Comparison of ENCODE assay signal across 10 cellular contexts in the genomic region with DNA sequence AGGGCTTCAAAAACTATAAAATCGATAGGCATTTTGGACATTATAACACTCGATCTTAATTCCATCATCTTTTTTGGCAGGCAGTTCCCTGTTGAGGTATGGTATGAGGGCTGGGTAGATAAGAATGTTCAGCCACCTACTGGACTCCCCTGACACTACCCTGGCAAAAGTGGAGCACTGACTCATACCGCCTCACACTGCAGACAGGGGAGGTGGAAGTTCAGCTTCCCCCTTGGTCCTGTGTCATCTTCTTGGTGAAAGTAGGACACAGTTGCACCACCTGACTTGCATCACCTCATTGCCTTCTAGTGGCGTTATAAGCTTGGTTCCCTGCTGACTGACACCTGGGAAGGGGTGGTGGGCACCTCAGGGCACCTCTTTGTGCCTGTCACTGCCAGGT. TPM values are rescaled to one million over a fixed set of nuclear protein-coding genes. Genes with fewer than 3 reads are reported as not detected.
DNase-seq lines count a peak whose midpoint lies in the region; ATAC-seq and TF ChIP-seq lines count a peak whose summit lies in the region.
"Had no signal": no experiment of that assay in that cellular context is flagged by ENCODE, and none has a peak within 500 bp of the region (broad histone marks: within the 10 kb centered on the region; RNA-seq: fewer than 3 reads in every experiment).

No MANE protein-coding gene starts in this region.

- no peaks in the 10 kb centered on the region for H3K4me1 Mint-ChIP-seq in activated CD8-positive, alpha-beta memory T cell treated with anti-CD3 and anti-CD28 coated beads, Interleukin-2, amount 10 ng/mL, durations not matched to agents 7 days and 5 days

- no peaks in the 10 kb centered on the region for H3K27me3 ChIP-seq in ovary
- H3K27me3 ChIP-seq: BLaER1 had no signal

- intact Hi-C loops in ovary (cut with DNase I) = no loop called here

- peaks cover 14% of the 10 kb centered on the region for H3K36me3 Mint-ChIP-seq in activated CD8-positive, alpha-beta memory T cell treated with anti-CD3 and anti-CD28 coated beads, Interleukin-2, amount 10 ng/mL, durations not matched to agents 7 days and 5 days

- DNase-seq in activated CD8-positive, alpha-beta memory T cell treated with anti-CD3 and anti-CD28 coated beads for 24 hours = peak; percentile 55
- no peak for DNase-seq in activated CD8-positive, alpha-beta memory T cell treated with anti-CD3 and anti-CD28 coated beads, Interleukin-2, amount 10 ng/mL, durations not matched to agents 7 days and 5 days
- DNase-seq in RKO (ENCODE audit: low spot score) = peak; percentile 72
- peak; percentile 23 for DNase-seq in fibroblast of pulmonary artery (ENCODE audit: low read depth)
- DNase-seq in retinal pigment epithelial cell (ENCODE audit: low read depth) = no peak
- no peak for DNase-seq in ovary
- DNase-seq: glutamatergic neuron had no signal

- ATAC-seq in activated CD8-positive, alpha-beta memory T cell treated with anti-CD3 and anti-CD28 coated beads, Interleukin-2, amount 10 ng/mL, durations not matched to agents 7 days and 5 days = no peak
- ATAC-seq in HG02610 (IDR thresholded peaks at IDR 0.05; ENCODE audit: unreplicated experiment) (no peak), GM18517 (IDR thresholded peaks at IDR 0.05; ENCODE audit: unreplicated experiment) (no peak)

- CTCF ChIA-PET in activated CD8-positive, alpha-beta memory T cell treated with anti-CD3 and anti-CD28 coated beads, Interleukin-2, amount 10 ng/mL, durations not matched to agents 7 days and 5 days (lab: Charles Lee) = no interaction called here

- peak; percentile 16 for TF ChIP-seq CTCF in fibroblast of pulmonary artery (IDR thresholded peaks at IDR 0.05; ENCODE audit: low read length, missing control alignments)
- TF ChIP-seq CTCF in retinal pigment epithelial cell (conservative IDR thresholded peaks at IDR 0.05; ENCODE audit: low read depth, low read length) = peak; percentile 19
- no peak for TF ChIP-seq CTCF in ovary (IDR thresholded peaks at IDR 0.05)

- no peaks in the 10 kb centered on the region for H3K27me3 Mint-ChIP-seq in activated CD8-positive, alpha-beta memory T cell treated with anti-CD3 and anti-CD28 coated beads, Interleukin-2, amount 10 ng/mL, durations not matched to agents 7 days and 5 days

- H3K27ac Mint-ChIP-seq in activated CD8-positive, alpha-beta memory T cell treated with anti-CD3 and anti-CD28 coated beads, Interleukin-2, amount 10 ng/mL, durations not matched to agents 7 days and 5 days = no peak overlapping the region

- WGBS in ovary, 3 donors = 86 to 90% (median 88%) methylated on average over 4 of the region's 4 CpGs

- no peaks in the 10 kb centered on the region for H3K9me3 ChIP-seq in ovary
- H3K9me3 ChIP-seq: BLaER1 had no signal

- H3K27ac ChIP-seq in ovary = no peak overlapping the region
- H3K27ac ChIP-seq: BLaER1 had no signal

- no peak overlapping the region for H3K4me3 ChIP-seq in fibroblast of pulmonary artery (replicated peaks; ENCODE audit: low read depth, low read length)
- H3K4me3 ChIP-seq in retinal pigment epithelial cell (ENCODE audit: low read length) = no peak overlapping the region
- H3K4me3 ChIP-seq in ovary = no peak overlapping the region
- H3K4me3 ChIP-seq: BLaER1 had no signal

- H3K4me3 Mint-ChIP-seq in activated CD8-positive, alpha-beta memory T cell treated with anti-CD3 and anti-CD28 coated beads, Interleukin-2, amount 10 ng/mL, durations not matched to agents 7 days and 5 days = no peak overlapping the region

- no peak for TF ChIP-seq EP300 in ovary (IDR thresholded peaks at IDR 0.05)

- no peaks in the 10 kb centered on the region for H3K9me3 Mint-ChIP-seq in activated CD8-positive, alpha-beta memory T cell treated with anti-CD3 and anti-CD28 coated beads, Interleukin-2, amount 10 ng/mL, durations not matched to agents 7 days and 5 days (ENCODE audit: low read depth)

- H3K36me3 ChIP-seq in ovary = no peaks in the 10 kb centered on the region

- no peaks in the 10 kb centered on the region for H3K4me1 ChIP-seq in ovary (ENCODE audit: insufficient read depth)
- H3K4me1 ChIP-seq: BLaER1 had no signal

- TF ChIP-seq POLR2A in ovary (IDR thresholded peaks at IDR 0.05) = no peak

RNA-seq across cellular contexts. Expression of a gene that starts 30.4 kb away (rescaled TPM):
- total RNA-seq in activated CD8-positive, alpha-beta memory T cell treated with anti-CD3 and anti-CD28 coated beads, Interleukin-2, amount 10 ng/mL, durations not matched to agents 7 days and 5 days = 10 to 100 TPM; 21.0 to 25.5 TPM
- total RNA-seq in ovary = 10 to 100 TPM in 6 of 7 donors, 1 to 10 TPM in 1; 9.5 to 28.7 (median 18.3) TPM
- polyA plus RNA-seq in ovary = 10 to 100 TPM; 17.4 to 48.0 TPM

RNA-seq across cellular contexts. Expression of a gene that starts 30.5 kb away (rescaled TPM):
- total RNA-seq in activated CD8-positive, alpha-beta memory T cell treated with anti-CD3 and anti-CD28 coated beads, Interleukin-2, amount 10 ng/mL, durations not matched to agents 7 days and 5 days = 10 to 100 TPM; 63.9 to 81.9 TPM
- total RNA-seq in ovary = 10 to 100 TPM; 47.6 to 72.5 (median 53.8) TPM
- polyA plus RNA-seq in ovary = 10 to 100 TPM; 55.7 to 61.4 TPM

RNA-seq across cellular contexts. Expression of a gene that starts 43.6 kb away (rescaled TPM):
- total RNA-seq in activated CD8-positive, alpha-beta memory T cell treated with anti-CD3 and anti-CD28 coated beads, Interleukin-2, amount 10 ng/mL, durations not matched to agents 7 days and 5 days = under 1 TPM; 0.26 to 0.29 TPM
- total RNA-seq in ovary = 10 to 100 TPM in 1 of 7 donors, 1 to 10 TPM in 3, under 1 TPM in 2, not detected in 1; 0.48 to 23.3 (median 2.5) TPM
- polyA plus RNA-seq in ovary = under 1 TPM in 1 of 2 donors, not detected in 1; 0.36 TPM

Comparison
In these comparisons a context has a peak if more than half of its experiments do, and no peak if none do; other contexts are left out.
1. DNase-seq: peak in activated CD8-positive, alpha-beta memory T cell treated with anti-CD3 and anti-CD28 coated beads for 24 hours (single experiment), RKO (single experiment) and fibroblast of pulmonary artery (single experiment); none in activated CD8-positive, alpha-beta memory T cell treated with anti-CD3 and anti-CD28 coated beads, Interleukin-2, amount 10 ng/mL, durations not matched to agents 7 days and 5 days (single experiment), retinal pigment epithelial cell (single experiment) and ovary (0 of 5).
2. CTCF ChIP-seq: peak in fibroblast of pulmonary artery (single experiment) and retinal pigment epithelial cell (single experiment); none in ovary (0 of 3).